In genomic region chr17:19663097-19663496, GRCh38 we compare ENCODE assay signal across 25 cellular contexts. TPM values are rescaled to one million over a fixed set of nuclear protein-coding genes. Genes with fewer than 3 reads are reported as not detected.
A peak's percentile ranks its signal among the peaks of the same experiment; 100 is the strongest.
DNase-seq lines count a peak whose midpoint lies in the region; ATAC-seq, FAIRE-seq and TF ChIP-seq lines count a peak whose summit lies in the region.
"Had no signal": no experiment of that assay in that cellular context is flagged by ENCODE, and none has a peak within 500 bp of the region (broad histone marks: within the 10 kb centered on the region; RNA-seq: fewer than 3 reads in every experiment).

No MANE protein-coding gene starts in this region.

- H3K27ac ChIP-seq in A549 (no peak overlapping the region), K562 (ENCODE audit: extremely low read depth, low read depth, low read length) (no peak overlapping the region)
- H3K27ac ChIP-seq: BLaER1 treated with 17β-estradiol and CSF1 and Interleukin-3, amounts not matched to agents 10 nM and 100 nM had no signal

- FAIRE-seq in A549 (lab: Jason Lieb, UNC) (no peak), HTR-8/SVneo (lab: Jason Lieb, UNC) (peak; percentile 20), K562 (lab: Jason Lieb, UNC) (no peak)
- FAIRE-seq: A204.1, D721Med, GM12878, GM19239, H54 had no signal

- in situ Hi-C loops in K562 (cut with MboI): no loop called here

- CTCF ChIA-PET in A549 (lab: Yijun Ruan, JAX): interaction anchor here (0.7 to 3.4 kb wide), 6 partner anchors 9 to 150 kb away, joined by 3 to 22 read pairs (median 6); no protein-coding TSS in a partner anchor
- CTCF ChIA-PET in K562 (lab: Yijun Ruan, JAX; ENCODE audit: low intra/inter-chr PET ratio): no interaction called here

- BruUV-seq in K562 (replicated peaks; lab: Mats Ljungman, UMichigan): no TSS peak

- no peaks in the 10 kb centered on the region for H3K79me2 ChIP-seq in K562 (ENCODE audit: control insufficient read depth, insufficient read depth, low read length)

- WGBS in A549 (ENCODE audit: missing lambda C conversion rate): 91% methylated on average over 6 of the region's 6 CpGs
- 2% methylated on average over 6 of the region's 6 CpGs for WGBS in K562 (ENCODE audit: insufficient coverage, low coverage, missing lambda C conversion rate)

- H3K9me3 ChIP-seq in A549: no peaks in the 10 kb centered on the region
- no peaks in the 10 kb centered on the region for H3K9me3 ChIP-seq in K562 (replicated peaks; ENCODE audit: control insufficient read depth, insufficient read depth, low read depth, low read length)
- H3K9me3 ChIP-seq: BE2C; BLaER1 treated with 17β-estradiol and CSF1 and Interleukin-3, amounts not matched to agents 10 nM and 100 nM; HAP-1 had no signal

- TF ChIP-seq POLR2A in A549 (IDR thresholded peaks at IDR 0.05; ENCODE audit: low read length): no peak
- no peak for TF ChIP-seq POLR2A in K562 (conservative IDR thresholded peaks at IDR 0.05)

- TF ChIP-seq RAD21 in A549 (conservative IDR thresholded peaks at IDR 0.05 in 1 of 2, IDR thresholded peaks at IDR 0.05 in 1 of 2) (no peak), K562 (CRISPR knock-in tag; conservative IDR thresholded peaks at IDR 0.05 in 1 of 2, IDR thresholded peaks at IDR 0.05 in 1 of 2) (no peak)

- H3K9ac ChIP-seq in K562 (ENCODE audit: insufficient read depth in 1 of 2, low read depth in 2 of 2, low read length in 2 of 2): no peak overlapping the region
- H3K9ac ChIP-seq: BLaER1 treated with 17β-estradiol and CSF1 and Interleukin-3, amounts not matched to agents 10 nM and 100 nM had no signal

- H3K4me2 ChIP-seq in A549: no peak overlapping the region
- H3K4me2 ChIP-seq in K562 (ENCODE audit: insufficient read depth, low read length): no peak overlapping the region
- H3K4me2 ChIP-seq: BLaER1 treated with 17β-estradiol and CSF1 and Interleukin-3, amounts not matched to agents 10 nM and 100 nM had no signal

- TF ChIP-seq EP300 in A549 (IDR thresholded peaks at IDR 0.05): no peak
- no peak for TF ChIP-seq EP300 in K562 (IDR thresholded peaks at IDR 0.05; ENCODE audit: low read length)

- DNase-seq in A549 (ENCODE audit: low read depth in 1 of 2, low spot score in 1 of 2) (no peak), HTR-8/SVneo (ENCODE audit: insufficient read length, low spot score) (no peak), K562 (ENCODE audit: extremely low read depth in 1 of 4, low spot score in 3 of 4) (no peak), left colon (no peak), NCI-H446 treated with DMSO at 0.1 percent for 48 hours (lab: John Stamatoyannopoulos, UW) (no peak)
- DNase-seq in activated CD4-positive, alpha-beta T cell treated with anti-CD3 and anti-CD28 coated beads, Interleukin-2, amount 50 U/mL, for 48 hours: no peak
- DNase-seq: ACHN; AML-193; BE2C; CD4-positive, alpha-beta T cell; CD8-positive, alpha-beta memory T cell; DMS 273 treated with DMSO at 0.1 percent for 48 hours; DMS79; EL; GDM1; GOT3; HFFc6 had no signal

- peaks cover 21% of the 10 kb centered on the region for H3K4me1 ChIP-seq in A549
- H3K4me1 ChIP-seq in K562 (replicated peaks in 1 of 2; ENCODE audit: control insufficient read depth in 2 of 2, insufficient read depth in 2 of 2, low read length in 2 of 2): no peaks in the 10 kb centered on the region
- H3K4me1 ChIP-seq: BE2C; BLaER1 treated with 17β-estradiol and CSF1 and Interleukin-3, amounts not matched to agents 10 nM and 100 nM had no signal

- no peaks in the 10 kb centered on the region for H3K9me1 ChIP-seq in K562 (ENCODE audit: control insufficient read depth, insufficient read depth, low read length)

- no peak overlapping the region for H2AFZ ChIP-seq in K562 (ENCODE audit: low read depth, low read length)

- no peaks in the 10 kb centered on the region for H4K20me1 ChIP-seq in K562 (replicated peaks; ENCODE audit: control insufficient read depth, insufficient read depth, low read length)
- H4K20me1 ChIP-seq: BLaER1 treated with 17β-estradiol and CSF1 and Interleukin-3, amounts not matched to agents 10 nM and 100 nM had no signal

- ATAC-seq in A549 (no peak), K562 (no peak), left colon (no peak)
- ATAC-seq: GM12878 had no signal

- TF ChIP-seq CTCF in A549 (IDR thresholded peaks at IDR 0.05) (no peak), K562 (IDR thresholded peaks at IDR 0.05 in 2 of 3, conservative IDR thresholded peaks at IDR 0.05 in 1 of 3; ENCODE audit: insufficient read depth in 2 of 3, low read depth in 1 of 3, low read length in 3 of 3) (no peak)

- H3K4me3 ChIP-seq in A549 (no peak overlapping the region), K562 (no peak overlapping the region)
- H3K4me3 ChIP-seq: BLaER1 treated with 17β-estradiol and CSF1 and Interleukin-3, amounts not matched to agents 10 nM and 100 nM; GM12878; HAP-1 had no signal

- H3K36me3 ChIP-seq in K562 (ENCODE audit: control insufficient read depth, insufficient read depth, low read length): no peaks in the 10 kb centered on the region
- H3K36me3 ChIP-seq: BE2C had no signal

- no peaks in the 10 kb centered on the region; a peak in 1 of 5 replicates for H3K27me3 ChIP-seq in K562 (ENCODE audit: control insufficient read depth in 2 of 2, insufficient read depth in 2 of 2, low read length in 2 of 2)
- H3K27me3 ChIP-seq: BE2C; BLaER1 treated with 17β-estradiol and CSF1 and Interleukin-3, amounts not matched to agents 10 nM and 100 nM had no signal

- intact Hi-C loops in K562 (cut with micrococcal nuclease) (no loop called here), left colon (cut with DNase I, micrococcal nuclease) (no loop called here)

- POLR2A ChIA-PET in A549 (lab: Yijun Ruan, JAX): interaction anchor here (1.2 to 4.7 kb wide), 2 partner anchors 15 kb away, joined by 5 to 28 read pairs; partner anchors contain the start of gene ALDH3A2
- POLR2A ChIA-PET in K562 (lab: Yijun Ruan, JAX): no interaction called here

TF ChIP-seq in A549, 52 proteins besides CTCF, POLR2A, EP300 and RAD21 (continues in another document):
- TF ChIP-seq MAFK (IDR thresholded peaks at IDR 0.05; ENCODE audit: partially characterized antibody): peak; percentile 90

TF ChIP-seq in K562, 482 proteins besides CTCF, POLR2A, EP300 and RAD21 (continues in another document):
- no peak for TF ChIP-seq MTA3 (IDR thresholded peaks at IDR 0.05; ENCODE audit: borderline replicate concordance)

RNA-seq across cellular contexts. Expression of gene ALDH3A2, which starts 14.5 kb away (rescaled TPM):
- 195 and 225 TPM in 2 replicates for polyA plus RNA-seq in A549 (2011; rRNA removed)
- polyA plus RNA-seq in A549 (2012; cell fraction: cytosol; rRNA removed): 90.7 and 101 TPM in 2 replicates
- polyA plus RNA-seq in A549 (2012; cell fraction: nucleus; rRNA removed): 159 and 162 TPM in 2 replicates
- polyA plus RNA-seq in A549 (2017; fragmentation: RNase III; extraction: RNeasy Plus Mini Kit Qiagen cat#74134 plus additional on column Dnase treatment): 140 to 142 TPM (median 140 TPM) in 3 replicates
- polyA minus RNA-seq in A549 (2011; rRNA and poly(A)+ RNA removed): 110 and 113 TPM in 2 replicates
- total RNA-seq in K562 (2011; cell fraction: chromatin; rRNA removed; ENCODE audit: low replicate concordance): not detected in 2 replicates
- total RNA-seq in K562 (2011; cell fraction: nucleolus; rRNA removed): not detected in 2 replicates
- total RNA-seq in K562 (2011; cell fraction: nucleoplasm; rRNA removed): not detected in 2 replicates
- total RNA-seq in K562 (2014; rRNA removed): not detected in 2 replicates
- total RNA-seq in K562 (2014; rRNA removed; fragmentation: Illumina TruSeq; extraction: Trizol): 0.18 TPM in 1 of 2 replicates, not detected in the other
- total RNA-seq in K562 (2015; rRNA removed; fragmentation: Illumina TruSeq; extraction: Trizol): 0.23 TPM in 1 of 2 replicates, not detected in the other
- 0.67 and 0.78 TPM in 2 replicates for total RNA-seq in K562 (2021)
- 0.06 and 0.28 TPM in 2 replicates for polyA plus RNA-seq in K562 (2011; rRNA removed)
- not detected in 2 replicates for polyA plus RNA-seq in K562 (2011; cell fraction: cytosol; rRNA removed)
- not detected in 2 replicates for polyA plus RNA-seq in K562 (2011; cell fraction: nucleus; rRNA removed)
- polyA plus RNA-seq in K562 (2012): 0.01 and 0.25 TPM in 2 replicates
- polyA plus RNA-seq in K562 (2014; fragmentation: Illumina TruSeq; extraction: Trizol): not detected in 2 replicates
- under 1 TPM in 1 of 2 experiments, not detected in 1; 0.01 TPM for polyA plus RNA-seq in K562 (2014; fragmentation: Nextera tagmentation; extraction: Ambion mirVana)
- not detected in 2 replicates for polyA plus RNA-seq in K562 (2014; rRNA removed)
- polyA minus RNA-seq in K562 (2011; rRNA and poly(A)+ RNA removed): not detected in 2 replicates
- not detected in 2 replicates for polyA minus RNA-seq in K562 (2011; cell fraction: cytosol; rRNA and poly(A)+ RNA removed)
- polyA minus RNA-seq in K562 (2011; cell fraction: nucleus; rRNA and poly(A)+ RNA removed): not detected in 2 replicates
- 100 to 1,000 TPM; 105 to 114 TPM for total RNA-seq in left colon

RNA-seq across cellular contexts. Expression of gene SLC47A2, which starts 53.3 kb away (rescaled TPM):
- polyA plus RNA-seq in A549 (2011; rRNA removed): 0.07 and 0.13 TPM in 2 replicates
- polyA plus RNA-seq in A549 (2012; cell fraction: cytosol; rRNA removed): 0.04 and 0.05 TPM in 2 replicates
- 0.26 and 0.44 TPM in 2 replicates for polyA plus RNA-seq in A549 (2012; cell fraction: nucleus; rRNA removed)
- polyA plus RNA-seq in A549 (2017; fragmentation: RNase III; extraction: RNeasy Plus Mini Kit Qiagen cat#74134 plus additional on column Dnase treatment): 0.16 to 0.27 TPM (median 0.22 TPM) in 3 replicates
- polyA minus RNA-seq in A549 (2011; rRNA and poly(A)+ RNA removed): 0.15 and 0.21 TPM in 2 replicates
- total RNA-seq in K562 (2011; cell fraction: chromatin; rRNA removed; ENCODE audit: low replicate concordance): not detected in 2 replicates
- total RNA-seq in K562 (2011; cell fraction: nucleolus; rRNA removed): not detected in 2 replicates
- total RNA-seq in K562 (2011; cell fraction: nucleoplasm; rRNA removed): not detected in 2 replicates
- not detected in 2 replicates for total RNA-seq in K562 (2014; rRNA removed)
- total RNA-seq in K562 (2014; rRNA removed; fragmentation: Illumina TruSeq; extraction: Trizol): not detected in 2 replicates
- total RNA-seq in K562 (2015; rRNA removed; fragmentation: Illumina TruSeq; extraction: Trizol): not detected in 2 replicates
- not detected in 2 replicates for total RNA-seq in K562 (2021)
- polyA plus RNA-seq in K562 (2011; rRNA removed): not detected in 2 replicates
- not detected in 2 replicates for polyA plus RNA-seq in K562 (2011; cell fraction: cytosol; rRNA removed)
- not detected in 2 replicates for polyA plus RNA-seq in K562 (2011; cell fraction: nucleus; rRNA removed)
- not detected in 2 replicates for polyA plus RNA-seq in K562 (2012)
- not detected in 2 replicates for polyA plus RNA-seq in K562 (2014; fragmentation: Illumina TruSeq; extraction: Trizol)
- polyA plus RNA-seq in K562 (2014; fragmentation: Nextera tagmentation; extraction: Ambion mirVana): not detected
- not detected in 2 replicates for polyA plus RNA-seq in K562 (2014; rRNA removed)
- polyA minus RNA-seq in K562 (2011; rRNA and poly(A)+ RNA removed): not detected in 2 replicates
- not detected in 2 replicates for polyA minus RNA-seq in K562 (2011; cell fraction: cytosol; rRNA and poly(A)+ RNA removed)
- not detected in 2 replicates for polyA minus RNA-seq in K562 (2011; cell fraction: nucleus; rRNA and poly(A)+ RNA removed)
- total RNA-seq in left colon: under 1 TPM; 0.14 to 0.40 TPM
- total RNA-seq: CD4-positive, alpha-beta T cell; CD8-positive, alpha-beta memory T cell; GM12878; HFFc6 had no signal
- polyA plus RNA-seq: CD14-positive monocyte; CD8-positive, alpha-beta memory T cell; GM12878 had no signal

Comparison
In these comparisons a context has a peak if more than half of its experiments do, and no peak if none do; other contexts are left out.
1. RNA of gene ALDH3A2, which starts 14.5 kb away (total RNA-seq): 105 to 114 TPM in left colon; 0.18 to 0.78 TPM in K562; every median in the first group is over 10 times any median in the second.
2. Of the 35 proteins assayed by ChIP-seq in both K562 and A549: peak only in K562: none; only in A549: none; in both: MAFK; in neither: 34.